1 cellular context compared by ENCODE assay signal in genomic region chr1:226308723-226309397, GRCh38.
A peak's percentile ranks its signal among the peaks of the same experiment; 100 is the strongest.
TF ChIP-seq lines count a peak whose summit lies in the region.

Gene LIN9, minus strand, starts transcription at chr1:226309164. Its CDS starts 25 bp downstream, at chr1:226309139.

TF ChIP-seq in K562, 482 proteins besides CTCF, POLR2A, EP300 and RAD21 (continued from another document and continues in another):
- TF ChIP-seq ZNF318 (IDR thresholded peaks at IDR 0.05; ENCODE audit: borderline replicate concordance in 1 of 2, low read depth in 1 of 2): no peak
- TF ChIP-seq E2F6 (IDR thresholded peaks at IDR 0.05; ENCODE audit: borderline replicate concordance in 1 of 2, extremely low read depth in 1 of 2, insufficient read depth in 1 of 2, insufficient read length in 1 of 2, low read depth in 1 of 2, low read length in 1 of 2, poor library complexity in 1 of 2, severe bottlenecking in 1 of 2): peak in 1 of 2 experiments; percentile 84
- TF ChIP-seq RAD51 (IDR thresholded peaks at IDR 0.05; ENCODE audit: borderline replicate concordance, low read depth): no peak
- TF ChIP-seq ZBTB33 (CRISPR knock-in tag; IDR thresholded peaks at IDR 0.05): 0 out of 2 replicates have a peak, but pooled peaks have one; percentile 4
- peak; percentile 97 for TF ChIP-seq TBP (optimal IDR thresholded peaks at IDR 0.05; ENCODE audit: low read depth, low read length)
- TF ChIP-seq NBN (IDR thresholded peaks at IDR 0.05; ENCODE audit: low read depth): 0 out of 2 replicates have a peak, but pooled peaks have one; percentile 48
- peak; percentile 89; the same call in 1 of the 2 replicates for TF ChIP-seq NR4A1 (CRISPR knock-in tag; IDR thresholded peaks at IDR 0.05)
- TF ChIP-seq NR4A1 (tag; IDR thresholded peaks at IDR 0.05): no peak
- no peak; the same call in 1 of the 2 replicates for TF ChIP-seq CHD2 (IDR thresholded peaks at IDR 0.05; ENCODE audit: low read depth, low read length)
- peak; percentile 8 for TF ChIP-seq NR2C1 (IDR thresholded peaks at IDR 0.05)
- TF ChIP-seq NR2C1 (tag; IDR thresholded peaks at IDR 0.05): no peak
- TF ChIP-seq ZNF655 (CRISPR knock-in tag; IDR thresholded peaks at IDR 0.05): no peak
- TF ChIP-seq CGGBP1 (CRISPR knock-in tag; IDR thresholded peaks at IDR 0.05): peak; percentile 33; the same call in 1 of the 2 replicates
- peak; percentile 91; the same call in 1 of the 2 replicates for TF ChIP-seq NR1H2 (CRISPR knock-in tag; IDR thresholded peaks at IDR 0.05)
- no peak for TF ChIP-seq ZNF696 (CRISPR knock-in tag; conservative IDR thresholded peaks at IDR 0.05)
- TF ChIP-seq NONO (IDR thresholded peaks at IDR 0.05; ENCODE audit: low read depth in 2 of 2, low read length in 1 of 2): peak; percentile 73 to 95; a peak in 2 of 4 replicates
- TF ChIP-seq SMARCE1 (IDR thresholded peaks at IDR 0.05): no peak
- no peak for TF ChIP-seq ZNF311 (CRISPR knock-in tag; IDR thresholded peaks at IDR 0.05)
- TF ChIP-seq POLR3A (IDR thresholded peaks at IDR 0.05; ENCODE audit: borderline replicate concordance, extremely low read depth, insufficient read depth, insufficient read length): no peak
- TF ChIP-seq TEAD2 (tag; IDR thresholded peaks at IDR 0.05): no peak
- no peak for TF ChIP-seq DACH1 (IDR thresholded peaks at IDR 0.05; ENCODE audit: partially characterized antibody)
- TF ChIP-seq ZNF134 (CRISPR knock-in tag; conservative IDR thresholded peaks at IDR 0.05): no peak
- TF ChIP-seq GTF2B (IDR thresholded peaks at IDR 0.05; ENCODE audit: extremely low read depth, insufficient read length): peak; percentile 41
- TF ChIP-seq ZNF24 (IDR thresholded peaks at IDR 0.05): peak; percentile 31; the same call in 1 of the 2 replicates
- TF ChIP-seq STAT6 (CRISPR knock-in tag; IDR thresholded peaks at IDR 0.05): peak; percentile 40; the same call in 1 of the 2 replicates
- no peak for TF ChIP-seq NCOA6 (IDR thresholded peaks at IDR 0.05)
- 0 out of 2 replicates have a peak, but pooled peaks have one; percentile 5 for TF ChIP-seq GMEB1 (CRISPR knock-in tag; IDR thresholded peaks at IDR 0.05)
- TF ChIP-seq SOX6 (IDR thresholded peaks at IDR 0.05): 0 out of 2 replicates have a peak, but pooled peaks have one; percentile 22
- no peak for TF ChIP-seq FOXJ3 (CRISPR knock-in tag; IDR thresholded peaks at IDR 0.05)
- no peak for TF ChIP-seq FOXM1 (IDR thresholded peaks at IDR 0.05; ENCODE audit: low read depth)
- peak; percentile 21; the same call in 1 of the 2 replicates for TF ChIP-seq FOXM1 (CRISPR knock-in tag; IDR thresholded peaks at IDR 0.05; ENCODE audit: low read depth)
- TF ChIP-seq KAT2B (IDR thresholded peaks at IDR 0.05; ENCODE audit: low read depth, low read length): no peak
- TF ChIP-seq ZNF449 (CRISPR knock-in tag; IDR thresholded peaks at IDR 0.05): no peak
- TF ChIP-seq CBFA2T2 (conservative IDR thresholded peaks at IDR 0.05): no peak
- peak; percentile 46; the same call in 1 of the 2 replicates for TF ChIP-seq ZNF263 (CRISPR knock-in tag; IDR thresholded peaks at IDR 0.05; ENCODE audit: borderline replicate concordance)
- TF ChIP-seq NR2C2 (CRISPR knock-in tag; IDR thresholded peaks at IDR 0.05): no peak
- peak; percentile 90 for TF ChIP-seq NR2C2 (tag; IDR thresholded peaks at IDR 0.05)
- peak; percentile 39 for TF ChIP-seq RBM22 (IDR thresholded peaks at IDR 0.05; ENCODE audit: low read depth, low read length, poor library complexity, severe bottlenecking)
- no peak for TF ChIP-seq KDM2B (CRISPR knock-in tag; IDR thresholded peaks at IDR 0.05)
